1 cellular context compared by ENCODE assay signal in the genomic region with DNA sequence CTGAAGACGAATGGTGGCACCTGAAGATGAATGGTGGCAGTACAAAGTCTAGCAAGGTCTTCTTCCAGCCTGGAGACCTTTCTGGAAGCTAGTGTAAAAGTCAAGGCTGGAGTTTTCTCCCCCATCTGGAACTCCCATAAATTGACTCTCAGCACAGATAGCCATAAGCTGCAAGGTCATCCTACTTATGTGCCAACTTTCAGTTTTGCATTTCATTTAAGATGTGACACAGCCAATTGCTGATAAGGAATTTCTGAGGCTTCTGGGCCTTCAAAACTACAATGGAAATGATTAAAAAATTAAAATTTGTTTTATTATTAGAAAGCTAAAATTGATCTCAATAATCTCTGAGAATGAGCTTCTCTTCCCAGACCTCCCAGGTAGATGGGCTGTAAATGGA.
TF ChIP-seq lines count a peak whose summit lies in the region.

No MANE protein-coding gene starts in this region.

TF ChIP-seq in K562, 482 proteins besides CTCF, POLR2A, EP300 and RAD21:
- peak; percentile 58 for TF ChIP-seq MAFG (tag; conservative IDR thresholded peaks at IDR 0.05)
- TF ChIP-seq, protein P1, sequence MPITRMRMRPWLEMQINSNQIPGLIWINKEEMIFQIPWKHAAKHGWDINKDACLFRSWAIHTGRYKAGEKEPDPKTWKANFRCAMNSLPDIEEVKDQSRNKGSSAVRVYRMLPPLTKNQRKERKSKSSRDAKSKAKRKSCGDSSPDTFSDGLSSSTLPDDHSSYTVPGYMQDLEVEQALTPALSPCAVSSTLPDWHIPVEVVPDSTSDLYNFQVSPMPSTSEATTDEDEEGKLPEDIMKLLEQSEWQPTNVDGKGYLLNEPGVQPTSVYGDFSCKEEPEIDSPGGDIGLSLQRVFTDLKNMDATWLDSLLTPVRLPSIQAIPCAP (CRISPR knock-in tag; IDR thresholded peaks at IDR 0.05; ENCODE audit: borderline replicate concordance) = no peak
